8 cellular contexts compared by ENCODE assay signal in the genomic region with DNA sequence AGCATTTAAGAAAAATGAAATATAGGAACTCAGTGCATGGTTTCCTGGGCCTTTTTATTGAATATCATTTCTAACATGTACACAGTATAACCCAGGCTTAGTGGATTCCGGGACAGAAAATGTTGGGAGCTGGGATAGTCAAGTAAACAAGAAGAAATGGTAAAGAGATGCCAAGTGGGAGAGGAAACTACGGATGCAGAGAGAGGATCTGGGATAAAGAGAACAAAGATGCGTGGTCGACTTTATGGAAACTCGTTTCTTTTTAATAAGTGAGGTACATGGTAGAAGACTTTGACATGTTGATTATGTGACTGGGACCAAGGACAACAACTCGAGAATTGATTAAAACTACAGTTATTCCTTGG. TPM values are rescaled to one million over a fixed set of nuclear protein-coding genes. Genes with fewer than 3 reads are reported as not detected.
DNase-seq lines count a peak whose midpoint lies in the region; ATAC-seq and TF ChIP-seq lines count a peak whose summit lies in the region.

No MANE protein-coding gene starts in this region.

- peaks cover 1% of the 10 kb centered on the region; the same call in 1 of the 2 replicates for H3K36me3 ChIP-seq in H7 (replicated peaks; ENCODE audit: control insufficient read depth, insufficient read depth, low read length)

- no peak for TF ChIP-seq CTCF in VCaP (conservative IDR thresholded peaks at IDR 0.05)
- TF ChIP-seq CTCF in foreskin fibroblast (IDR thresholded peaks at IDR 0.05; ENCODE audit: low read depth, low read length), result no peak

- DNase-seq in H7 (no peak), foreskin fibroblast (no peak), skeletal muscle cell (ENCODE audit: low read depth) (no peak), AML-193 (lab: John Stamatoyannopoulos, UW) (no peak), cerebellum (ENCODE audit: low spot score) (no peak), EL (no peak)

- ATAC-seq in GM18520 (IDR thresholded peaks at IDR 0.05; ENCODE audit: unreplicated experiment), result no peak

- peak overlapping the region; percentile 70 for H3K27ac ChIP-seq in VCaP

- H3K27me3 ChIP-seq in H7 (ENCODE audit: control insufficient read depth, insufficient read depth, low read length), result peaks cover 13% of the 10 kb centered on the region; the same call in 1 of the 2 replicates

- H3K4me3 ChIP-seq in H7 (ENCODE audit: insufficient read depth, low read depth, low read length) (peak overlapping the region; percentile 85), foreskin fibroblast (ENCODE audit: low read depth in 1 of 2, low read length in 2 of 2) (peak overlapping the region; percentile 60 to 76), skeletal muscle cell (ENCODE audit: low read depth, low read length) (peak overlapping the region; percentile 80)

RNA-seq across cellular contexts. Expression of gene GPR176, which starts 1.2 kb away (rescaled TPM):
- 30.1 and 43.6 TPM in 2 replicates for total RNA-seq in H7 (2014; rRNA removed; shearing (Covaris generic))
- total RNA-seq in cerebellum, result 12.6 TPM

RNA-seq across cellular contexts. Expression of gene EIF2AK4, which starts 12.7 kb away (rescaled TPM):
- 44.1 and 74.6 TPM in 2 replicates for total RNA-seq in H7 (2014; rRNA removed; shearing (Covaris generic))
- total RNA-seq in cerebellum, result 29.5 TPM
